Comparison of ENCODE assay signal across 8 cellular contexts in the genomic region with DNA sequence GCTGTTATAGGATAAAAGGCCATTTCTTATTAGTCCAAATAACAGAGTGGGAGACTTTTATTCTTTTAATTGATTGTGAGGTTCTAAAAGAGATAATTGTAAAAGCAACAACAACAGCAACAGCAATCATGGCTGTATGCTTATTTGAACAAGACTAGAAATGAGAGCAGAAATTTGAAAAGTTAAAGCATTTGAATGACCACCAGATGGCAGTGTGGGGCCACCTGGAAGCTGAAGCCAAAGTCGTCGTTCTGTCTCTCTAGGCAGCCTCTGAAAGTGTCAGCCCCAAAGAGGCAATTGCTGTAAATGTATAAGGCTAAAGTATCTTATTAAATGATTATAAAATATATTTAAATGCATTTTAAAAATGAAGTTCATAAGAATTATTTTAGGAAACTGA. TPM values are rescaled to one million over a fixed set of nuclear protein-coding genes. Genes with fewer than 3 reads are reported as not detected.
DNase-seq lines count a peak whose midpoint lies in the region; ATAC-seq and FAIRE-seq lines count a peak whose summit lies in the region.

No MANE protein-coding gene starts in this region.

- H3K27ac ChIP-seq in naive thymus-derived CD4-positive, alpha-beta T cell (ENCODE audit: low read depth, low read length), result no peak overlapping the region

- no peaks in the 10 kb centered on the region for H3K27me3 ChIP-seq in naive thymus-derived CD4-positive, alpha-beta T cell (ENCODE audit: control insufficient read depth in 2 of 2, insufficient read depth in 2 of 2, low read length in 2 of 2)

- H3K27ac Mint-ChIP-seq in naive thymus-derived CD4-positive, alpha-beta T cell, result peak overlapping the region in 2 of 9 donors; percentile 32 to 62

- POLR2A ChIA-PET in naive thymus-derived CD4-positive, alpha-beta T cell (lab: Charles Lee), result no interaction called here

- ATAC-seq in GM18907 (IDR thresholded peaks at IDR 0.05; ENCODE audit: unreplicated experiment), result peak; percentile 78
- peak; percentile 56 for ATAC-seq in HG03558 (IDR thresholded peaks at IDR 0.05; ENCODE audit: extremely low read depth, unreplicated experiment)
- ATAC-seq in naive thymus-derived CD4-positive, alpha-beta T cell, result peak; percentile 76

- CTCF ChIA-PET in naive thymus-derived CD4-positive, alpha-beta T cell (lab: Charles Lee), result interaction anchor here (0.6 kb wide), 1 partner anchor 167 kb away, joined by 3 read pairs; no protein-coding TSS in a partner anchor

- no peaks in the 10 kb centered on the region for H3K4me1 ChIP-seq in naive thymus-derived CD4-positive, alpha-beta T cell (ENCODE audit: control insufficient read depth in 2 of 2, insufficient read depth in 2 of 2, low read length in 2 of 2)

- peak; percentile 87 for FAIRE-seq in endometrium (lab: Jason Lieb, UNC)

- H3K36me3 ChIP-seq in naive thymus-derived CD4-positive, alpha-beta T cell (ENCODE audit: control insufficient read depth in 2 of 3, insufficient read depth in 3 of 3, low read length in 3 of 3), result no peaks in the 10 kb centered on the region

- no peaks in the 10 kb centered on the region for H3K9me3 Mint-ChIP-seq in naive thymus-derived CD4-positive, alpha-beta T cell

- peaks cover 1 to 30% (median 19%) of the 10 kb centered on the region in 7 donors for H3K4me1 Mint-ChIP-seq in naive thymus-derived CD4-positive, alpha-beta T cell

- no peak overlapping the region for H3K4me3 Mint-ChIP-seq in naive thymus-derived CD4-positive, alpha-beta T cell

- no peaks in the 10 kb centered on the region for H3K27me3 Mint-ChIP-seq in naive thymus-derived CD4-positive, alpha-beta T cell

- H3K9me3 ChIP-seq in naive thymus-derived CD4-positive, alpha-beta T cell (ENCODE audit: control insufficient read depth in 2 of 3, low read length in 3 of 3), result no peaks in the 10 kb centered on the region

- intact Hi-C loops in naive thymus-derived CD4-positive, alpha-beta T cell (cut with micrococcal nuclease), result loop anchor here (1.0 to 5.0 kb wide), 6 partner anchors 177 to 744 kb away; a partner anchor contains a TSS

- H3K36me3 Mint-ChIP-seq in naive thymus-derived CD4-positive, alpha-beta T cell, result peaks cover 0 to 10% (median 4%) of the 10 kb centered on the region in 5 donors

- DNase-seq in AG20443 (ENCODE audit: low spot score), result peak; percentile 40
- peak; percentile 1 for DNase-seq in NCI-H82 treated with DMSO at 0.1 percent for 48 hours (lab: John Stamatoyannopoulos, UW; ENCODE audit: unreplicated experiment)
- DNase-seq in activated CD8-positive, alpha-beta memory T cell treated with anti-CD3 and anti-CD28 coated beads for 24 hours, result peak; percentile 75
- peak in 8 of 9 donors; percentile 7 to 68 (median 53) for DNase-seq in naive thymus-derived CD4-positive, alpha-beta T cell
- DNase-seq in superior temporal gyrus (ENCODE audit: extremely low spot score), result peak; percentile 80

- H3K4me3 ChIP-seq in naive thymus-derived CD4-positive, alpha-beta T cell (ENCODE audit: low read length), result no peak overlapping the region

RNA-seq across cellular contexts. Expression of a gene that starts 42.2 kb away (rescaled TPM):
- 10 to 100 TPM; 23.8 to 48.2 (median 37.9) TPM for total RNA-seq in naive thymus-derived CD4-positive, alpha-beta T cell
- 10 to 100 TPM; 43.8 to 57.6 TPM for polyA plus RNA-seq in naive thymus-derived CD4-positive, alpha-beta T cell

RNA-seq across cellular contexts. Expression of a gene that starts 56.1 kb away (rescaled TPM):
- not detected for total RNA-seq in naive thymus-derived CD4-positive, alpha-beta T cell
- not detected for polyA plus RNA-seq in naive thymus-derived CD4-positive, alpha-beta T cell

Comparison
In these comparisons a context has a peak if more than half of its experiments do, and no peak if none do; other contexts are left out.
1. DNase-seq: peak in every context shown above with its lines; median percentile 80 in superior temporal gyrus; 75 in activated CD8-positive, alpha-beta memory T cell treated with anti-CD3 and anti-CD28 coated beads for 24 hours; 53 in naive thymus-derived CD4-positive, alpha-beta T cell; 40 in AG20443; 1 in NCI-H82 treated with DMSO at 0.1 percent for 48 hours.